Comparison of ENCODE assay signal across 11 cellular contexts in genomic region chr2:209496586-209496982, GRCh38.
DNase-seq lines count a peak whose midpoint lies in the region; ATAC-seq and TF ChIP-seq lines count a peak whose summit lies in the region.
"Had no signal": no experiment of that assay in that cellular context is flagged by ENCODE, and none has a peak within 500 bp of the region (broad histone marks: within the 10 kb centered on the region; RNA-seq: fewer than 3 reads in every experiment).

No MANE protein-coding gene starts in this region.

- H3K27me3 Mint-ChIP-seq in HFFc6 (ENCODE audit: insufficient read depth), result no peaks in the 10 kb centered on the region; the same call in 1 of the 2 replicates
- H3K27me3 Mint-ChIP-seq: dendritic cell treated with granulocyte-macrophage colony-stimulating factor and Interleukin-4, amounts not matched to agents 40 ng/mL and 50 ng/mL, for 4 days had no signal

- intact Hi-C loops in left ventricle myocardium inferior (cut with micrococcal nuclease) (no loop called here), posterior vena cava (cut with DNase I) (no loop called here)

- peaks cover 29% of the 10 kb centered on the region for H3K9me3 Mint-ChIP-seq in HFFc6

- peak overlapping the region; percentile 91 for H3K27ac ChIP-seq in left ventricle myocardium inferior (replicated peaks)

- H3K4me3 ChIP-seq in astrocyte of the cerebellum (ENCODE audit: low read depth, low read length), result no peak overlapping the region
- H3K4me3 ChIP-seq in left ventricle myocardium inferior, result peak overlapping the region; percentile 49
- no peak overlapping the region for H3K4me3 ChIP-seq in skeletal muscle satellite cell (ENCODE audit: low read length)
- H3K4me3 ChIP-seq: HAP-1 had no signal

- H3K36me3 ChIP-seq in left ventricle myocardium inferior (peaks cover 10% of the 10 kb centered on the region), skeletal muscle satellite cell (ENCODE audit: insufficient read depth, low read length) (no peaks in the 10 kb centered on the region)
- H3K36me3 ChIP-seq: HAP-1 had no signal

- in situ Hi-C loops in astrocyte of the cerebellum (cut with HindIII; ENCODE audit: low sequenced_read_pairs) (no loop called here), KBM-7 (cut with MboI; ENCODE audit: low pct_unique_long_range_greater_than_20kb, low sequenced_read_pairs) (no loop called here)

- H3K27me3 ChIP-seq in left ventricle myocardium inferior (ENCODE audit: low read depth), result no peaks in the 10 kb centered on the region
- no peaks in the 10 kb centered on the region for H3K27me3 ChIP-seq in skeletal muscle satellite cell (ENCODE audit: control insufficient read depth, insufficient read depth, low read length)

- H3K4me1 Mint-ChIP-seq in HFFc6 (ENCODE audit: low read depth), result peaks cover 37% of the 10 kb centered on the region

- H3K4me3 Mint-ChIP-seq in HFFc6, result no peak overlapping the region
- H3K4me3 Mint-ChIP-seq: dendritic cell treated with granulocyte-macrophage colony-stimulating factor and Interleukin-4, amounts not matched to agents 40 ng/mL and 50 ng/mL, for 4 days had no signal

- H3K36me3 Mint-ChIP-seq in HFFc6 (ENCODE audit: low read depth), result peaks cover 26% of the 10 kb centered on the region

- ATAC-seq in HG02571 (IDR thresholded peaks at IDR 0.05; ENCODE audit: unreplicated experiment) (no peak), GM18870 (IDR thresholded peaks at IDR 0.05; ENCODE audit: unreplicated experiment) (no peak)

- H3K27ac Mint-ChIP-seq in HFFc6, result peak overlapping the region; percentile 65
- H3K27ac Mint-ChIP-seq: dendritic cell treated with granulocyte-macrophage colony-stimulating factor and Interleukin-4, amounts not matched to agents 40 ng/mL and 50 ng/mL, for 4 days had no signal

- TF ChIP-seq CTCF in HFFc6 (IDR thresholded peaks at IDR 0.05) (no peak), astrocyte of the cerebellum (IDR thresholded peaks at IDR 0.05; ENCODE audit: low read depth, low read length, missing control alignments) (no peak), left ventricle myocardium inferior (IDR thresholded peaks at IDR 0.05; ENCODE audit: borderline replicate concordance) (no peak)

- H3K4me2 ChIP-seq in skeletal muscle satellite cell (ENCODE audit: low read length), result peak overlapping the region; percentile 64

- H3K4me1 ChIP-seq in left ventricle myocardium inferior (peaks cover 24% of the 10 kb centered on the region), skeletal muscle satellite cell (ENCODE audit: control insufficient read depth, insufficient read depth, low read length) (peaks cover 19% of the 10 kb centered on the region)

- H3K9me3 ChIP-seq in left ventricle myocardium inferior (replicated peaks), result peaks cover 67% of the 10 kb centered on the region
- no peaks in the 10 kb centered on the region for H3K9me3 ChIP-seq in skeletal muscle satellite cell (replicated peaks; ENCODE audit: low read length)
- H3K9me3 ChIP-seq: HAP-1 had no signal

- peak overlapping the region; percentile 56 for H3K9ac ChIP-seq in skeletal muscle satellite cell (ENCODE audit: low read depth, low read length)

- peak; percentile 32 for DNase-seq in HFFc6
- DNase-seq in astrocyte of the cerebellum (ENCODE audit: low read depth), result peak; percentile 46
- DNase-seq in left ventricle myocardium inferior, result no peak
- DNase-seq in KBM-7, result no peak
- DNase-seq in posterior vena cava (ENCODE audit: low spot score), result no peak
- DNase-seq: stimulated activated CD4-positive, alpha-beta T cell treated with anti-CD3 and anti-CD28 coated beads, Interleukin-4, amount 100 ng/mL, for 1 hour had no signal

Comparison
In these comparisons a context has a peak if more than half of its experiments do, and no peak if none do; other contexts are left out.
1. DNase-seq: peak in HFFc6 (single experiment) and astrocyte of the cerebellum (single experiment); none in left ventricle myocardium inferior (single experiment), KBM-7 (single experiment) and posterior vena cava (single experiment).